8 cellular contexts compared by ENCODE assay signal in the genomic region with DNA sequence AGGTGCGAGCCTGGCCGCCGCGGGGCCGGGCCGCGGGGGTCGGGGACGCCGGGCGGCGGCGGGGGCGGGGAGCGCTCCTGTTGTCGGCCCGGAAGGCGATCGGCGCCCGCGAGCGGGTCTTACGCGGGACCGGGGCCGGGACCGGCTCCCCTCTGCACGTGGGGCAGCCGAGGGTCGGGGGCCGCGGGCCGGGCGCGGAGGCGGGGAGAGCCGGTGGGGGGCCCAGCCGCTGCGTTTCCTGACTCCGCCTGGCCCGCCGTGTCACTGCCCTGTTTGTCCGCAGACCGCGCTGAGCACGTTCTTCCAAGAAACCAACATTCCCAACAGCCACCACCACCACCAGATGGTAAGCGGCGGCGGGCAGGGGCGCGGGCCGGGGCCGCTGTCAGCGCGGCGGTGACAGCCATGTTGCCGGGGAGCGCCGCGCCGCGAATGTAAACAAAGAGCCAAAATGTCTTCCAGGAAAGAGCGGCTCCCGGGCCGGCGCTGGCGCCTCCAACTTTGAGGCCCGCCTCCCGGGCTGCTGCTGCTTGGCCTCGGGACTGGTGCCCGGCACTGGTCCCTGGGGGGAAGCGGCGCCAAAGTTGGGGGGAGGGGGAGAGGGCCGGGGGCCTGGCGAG. TPM values are rescaled to one million over a fixed set of nuclear protein-coding genes. Genes with fewer than 3 reads are reported as not detected.
DNase-seq lines count a peak whose midpoint lies in the region; ATAC-seq, FAIRE-seq and TF ChIP-seq lines count a peak whose summit lies in the region.

No MANE protein-coding gene starts in this region.

- no peaks in the 10 kb centered on the region for H4K20me1 ChIP-seq in H1 (replicated peaks in 1 of 2; ENCODE audit: control insufficient read depth in 1 of 2, insufficient read depth in 2 of 2, low read length in 2 of 2)

- peaks cover 50% of the 10 kb centered on the region for H3K36me3 Mint-ChIP-seq in activated CD4-positive, alpha-beta memory T cell treated with anti-CD3 and anti-CD28 coated beads, Interleukin-2, amount 10 ng/mL, durations not matched to agents 7 days and 5 days (ENCODE audit: low read depth)

- no peak overlapping the region for H3K23ac ChIP-seq in H1 (ENCODE audit: insufficient read length)

- H3K79me1 ChIP-seq in H1 (ENCODE audit: low read depth, low read length), result peaks cover 2% of the 10 kb centered on the region; the same call in 1 of the 2 replicates

- peaks cover 5 to 14% (median 8%) of the 10 kb centered on the region in 4 experiments for H3K4me1 ChIP-seq in H1 (replicated peaks in 1 of 4; ENCODE audit: control insufficient read depth in 3 of 4, insufficient read depth in 4 of 4, low read length in 3 of 4)
- peaks cover 0 to 84% (median 60%) of the 10 kb centered on the region in 4 donors for H3K4me1 ChIP-seq in tibial nerve

- H3K56ac ChIP-seq in H1 (replicated peaks; ENCODE audit: insufficient read length, low read depth, low read length), result no peak overlapping the region

- H3K27ac ChIP-seq in H1 (ENCODE audit: low read depth, low read length) (no peak overlapping the region), tibial nerve (peak overlapping the region; percentile 57 to 97 (median 90))

- no peak for TF ChIP-seq RAD21 in H1 (IDR thresholded peaks at IDR 0.05 in 1 of 2, conservative IDR thresholded peaks at IDR 0.05 in 1 of 2; ENCODE audit: low read depth in 2 of 2, low read length in 2 of 2)

- H3K14ac ChIP-seq in H1 (ENCODE audit: insufficient read length), result no peak overlapping the region

- H4K8ac ChIP-seq in H1 (ENCODE audit: extremely low read depth, insufficient read depth, low read length), result peak overlapping the region; percentile 88

- no peaks in the 10 kb centered on the region for H3K9me3 ChIP-seq in H1 (ENCODE audit: insufficient read depth in 2 of 2, low read depth in 1 of 2, low read length in 1 of 2)
- H3K9me3 ChIP-seq in tibial nerve, result no peaks in the 10 kb centered on the region

- H2BK20ac ChIP-seq in H1 (ENCODE audit: low read length), result no peak overlapping the region

- CTCF ChIA-PET in activated CD4-positive, alpha-beta memory T cell treated with anti-CD3 and anti-CD28 coated beads, Interleukin-2, amount 10 ng/mL, durations not matched to agents 7 days and 5 days (lab: Charles Lee), result interaction anchor here (0.6 to 4.8 kb wide), 13 partner anchors 9 to 144 kb away, joined by 3 to 56 read pairs (median 5); partner anchors contain the start of gene RNF157
- CTCF ChIA-PET in H1 (lab: Charles Lee; ENCODE audit: partially characterized antibody), result interaction anchor here (0.9 to 6.2 kb wide), 4 partner anchors 15 to 177 kb away, joined by 3 to 63 read pairs (median 3); no protein-coding TSS in a partner anchor

- H2AK5ac ChIP-seq in H1 (ENCODE audit: low read depth, low read length), result no peak overlapping the region

- H3K27me3 ChIP-seq in H1 (replicated peaks in 1 of 4; ENCODE audit: control insufficient read depth in 3 of 4, extremely low read depth in 1 of 4, insufficient read depth in 3 of 4, low read length in 3 of 4), result no peaks in the 10 kb centered on the region
- no peaks in the 10 kb centered on the region for H3K27me3 ChIP-seq in tibial nerve

- H2BK12ac ChIP-seq in H1 (ENCODE audit: low read depth, low read length), result no peak overlapping the region

- H2BK15ac ChIP-seq in H1 (ENCODE audit: low read length), result no peak overlapping the region

- no peak overlapping the region for H4K91ac ChIP-seq in H1 (replicated peaks; ENCODE audit: insufficient read length, low read length)

- H2AFZ ChIP-seq in H1 (ENCODE audit: low read length), result no peak overlapping the region

- no peak for TF ChIP-seq EP300 in H1 (IDR thresholded peaks at IDR 0.05; ENCODE audit: borderline replicate concordance in 1 of 2, low read depth in 2 of 2, low read length in 2 of 2)
- peak in 1 of 2 donors; percentile 25 for TF ChIP-seq EP300 in tibial nerve (IDR thresholded peaks at IDR 0.05)

- H3K4me3 Mint-ChIP-seq in activated CD4-positive, alpha-beta memory T cell treated with anti-CD3 and anti-CD28 coated beads, Interleukin-2, amount 10 ng/mL, durations not matched to agents 7 days and 5 days, result peak overlapping the region; percentile 96

- H3K4me3 ChIP-seq in H1 (ENCODE audit: extremely low read depth in 1 of 4, insufficient read depth in 2 of 4, low read depth in 3 of 4, low read length in 4 of 4) (peak overlapping the region; percentile 66 to 82 (median 78)), tibial nerve (peak overlapping the region; percentile 62 to 99 (median 78))

- peak overlapping the region; percentile 45 to 80 (median 63) for H3K9ac ChIP-seq in H1 (replicated peaks in 1 of 4; ENCODE audit: extremely low read depth in 1 of 4, low read depth in 3 of 4, low read length in 3 of 4)

- H3K36me3 ChIP-seq in H1 (ENCODE audit: control insufficient read depth in 2 of 4, insufficient read depth in 4 of 4, low read length in 3 of 4), result no peaks in the 10 kb centered on the region
- H3K36me3 ChIP-seq in tibial nerve, result peaks cover 0 to 19% (median 0%) of the 10 kb centered on the region in 3 donors

- H3K27me3 Mint-ChIP-seq in activated CD4-positive, alpha-beta memory T cell treated with anti-CD3 and anti-CD28 coated beads, Interleukin-2, amount 10 ng/mL, durations not matched to agents 7 days and 5 days, result no peaks in the 10 kb centered on the region

- H2BK120ac ChIP-seq in H1 (replicated peaks; ENCODE audit: low read depth, low read length), result no peak overlapping the region

- peaks cover 3 to 24% of the 10 kb centered on the region in 2 experiments; a peak in 3 of 4 replicates for H3K79me2 ChIP-seq in H1 (ENCODE audit: control insufficient read depth in 1 of 2, insufficient read depth in 2 of 2, low read length in 2 of 2)

- TF ChIP-seq POLR2A in H1 (IDR thresholded peaks at IDR 0.05; ENCODE audit: control extremely low read depth in 1 of 2, low read depth in 2 of 2, low read length in 2 of 2), result no peak
- TF ChIP-seq POLR2A in tibial nerve (IDR thresholded peaks at IDR 0.05), result no peak

- H3K23me2 ChIP-seq in H1 (ENCODE audit: low read depth, low read length), result no peaks in the 10 kb centered on the region

- POLR2A ChIA-PET in activated CD4-positive, alpha-beta memory T cell treated with anti-CD3 and anti-CD28 coated beads, Interleukin-2, amount 10 ng/mL, durations not matched to agents 7 days and 5 days (lab: Charles Lee), result interaction anchor here (1.0 to 27.4 kb wide), 21 partner anchors 0 to 369 kb away, joined by 3 to 1335 read pairs (median 8); partner anchors contain the start of genes EXOC7, FOXJ1, RNF157 and TRIM65
- POLR2A ChIA-PET in H1 (lab: Charles Lee; ENCODE audit: partially characterized antibody), result interaction anchor here (0.9 to 2.0 kb wide), 9 partner anchors 8 to 73 kb away, joined by 3 to 6 read pairs (median 5); no protein-coding TSS in a partner anchor

- no peaks in the 10 kb centered on the region for H3K9me3 Mint-ChIP-seq in activated CD4-positive, alpha-beta memory T cell treated with anti-CD3 and anti-CD28 coated beads, Interleukin-2, amount 10 ng/mL, durations not matched to agents 7 days and 5 days

- peak overlapping the region; percentile 98 for H3K27ac Mint-ChIP-seq in activated CD4-positive, alpha-beta memory T cell treated with anti-CD3 and anti-CD28 coated beads, Interleukin-2, amount 10 ng/mL, durations not matched to agents 7 days and 5 days

- 1% methylated on average over 28 of the region's 76 CpGs; no CpG with 5 or more reads in 1 of the 2 experiments for WGBS in H1 (ENCODE audit: extremely low coverage in 1 of 2, insufficient coverage in 1 of 2, insufficient read length in 1 of 2, insufficient replicate concordance in 2 of 2, low coverage in 1 of 2, low lambda C conversion rate in 2 of 2, missing lambda C conversion rate in 1 of 2), 2 experiments
- WGBS in tibial nerve, 2 donors, result 1 to 3% methylated on average over 14 to 26 of the region's 76 CpGs

- H3K18ac ChIP-seq in H1 (ENCODE audit: extremely low read depth, low read length), result no peak overlapping the region

- H2BK5ac ChIP-seq in H1 (ENCODE audit: low read depth, low read length), result peak overlapping the region; percentile 66; the same call in 1 of the 2 replicates

- TF ChIP-seq CTCF in H1 (IDR thresholded peaks at IDR 0.05; ENCODE audit: control extremely low read depth in 1 of 3, insufficient read depth in 1 of 3, low read depth in 1 of 3, low read length in 3 of 3) (no peak), tibial nerve (IDR thresholded peaks at IDR 0.05) (no peak)

- DNase-seq in EH (ENCODE audit: low read depth), result peak; percentile 61
- DNase-seq in Kasumi-1 (lab: John Stamatoyannopoulos, UW), result peak; percentile 42 to 55
- peak; percentile 71 for DNase-seq in activated CD4-positive, alpha-beta memory T cell treated with anti-CD3 and anti-CD28 coated beads, Interleukin-2, amount 10 ng/mL, durations not matched to agents 7 days and 5 days
- DNase-seq in H1 (ENCODE audit: low read depth in 1 of 2, low spot score in 2 of 2), result peak in 1 of 2 experiments; percentile 79
- DNase-seq in midbrain (lab: John Stamatoyannopoulos, UW), result peak; percentile 32
- peak in 1 of 2 donors; percentile 40 for DNase-seq in tibial nerve (ENCODE audit: low spot score in 2 of 2)
- DNase-seq in MV-4-11 (lab: John Stamatoyannopoulos, UW), result no peak

- no peak for ATAC-seq in HG02852 (IDR thresholded peaks at IDR 0.05; ENCODE audit: unreplicated experiment)

- H3K4ac ChIP-seq in H1 (replicated peaks; ENCODE audit: insufficient read length, low read depth, low read length), result no peak overlapping the region

- H3K4me2 ChIP-seq in H1 (ENCODE audit: insufficient read depth in 1 of 2, low read depth in 2 of 2, low read length in 2 of 2), result peak overlapping the region; percentile 70 to 77; a peak in 3 of 4 replicates

- peaks cover 59% of the 10 kb centered on the region for H3K4me1 Mint-ChIP-seq in activated CD4-positive, alpha-beta memory T cell treated with anti-CD3 and anti-CD28 coated beads, Interleukin-2, amount 10 ng/mL, durations not matched to agents 7 days and 5 days

- FAIRE-seq in H1 (lab: Jason Lieb, UNC), result no peak

- H4K5ac ChIP-seq in H1 (ENCODE audit: insufficient read length, low read depth, low read length), result no peak overlapping the region

RNA-seq across cellular contexts. Expression of gene UBALD2, which starts 0.6 kb away (rescaled TPM):
- 100 to 1,000 TPM; 524 to 546 TPM for total RNA-seq in activated CD4-positive, alpha-beta memory T cell treated with anti-CD3 and anti-CD28 coated beads, Interleukin-2, amount 10 ng/mL, durations not matched to agents 7 days and 5 days
- total RNA-seq in H1 (2021; fragmentation: NEBNext Ultra II Directional; extraction: Animal tissue kit (Norgen Biotek cat#: 25700)), result 22.6 and 25.6 TPM in 2 replicates
- polyA plus RNA-seq in H1 (2011; rRNA removed), result 17.8 and 26.8 TPM in 2 replicates
- 11.6 TPM for polyA plus RNA-seq in H1 (2011; cell fraction: cytosol; rRNA removed)
- polyA plus RNA-seq in H1 (2011; cell fraction: nucleus; rRNA removed), result 20.6 TPM
- polyA plus RNA-seq in H1 (2012, experiment 1 of 2), result 6.2 to 22.1 TPM (median 14.0 TPM) in 4 replicates
- 27.4 TPM for polyA plus RNA-seq in H1 (2012, experiment 2 of 2)
- polyA plus RNA-seq in H1 (2013, experiment 1 of 2), result 22.2 TPM
- polyA plus RNA-seq in H1 (2013, experiment 2 of 2), result 20.6 TPM
- polyA minus RNA-seq in H1 (2011; rRNA and poly(A)+ RNA removed), result 4.8 and 7.9 TPM in 2 replicates
- polyA minus RNA-seq in H1 (2011; cell fraction: cytosol; rRNA and poly(A)+ RNA removed), result 26.6 TPM
- polyA minus RNA-seq in H1 (2011; cell fraction: nucleus; rRNA and poly(A)+ RNA removed), result 13.2 TPM
- total RNA-seq in tibial nerve, result 10 to 100 TPM; 12.7 to 26.9 (median 20.4) TPM

RNA-seq across cellular contexts. Expression of gene RNF157, which starts 25.4 kb away (rescaled TPM):
- 10 to 100 TPM; 79.8 to 83.9 TPM for total RNA-seq in activated CD4-positive, alpha-beta memory T cell treated with anti-CD3 and anti-CD28 coated beads, Interleukin-2, amount 10 ng/mL, durations not matched to agents 7 days and 5 days
- 13.4 and 14.9 TPM in 2 replicates for total RNA-seq in H1 (2021; fragmentation: NEBNext Ultra II Directional; extraction: Animal tissue kit (Norgen Biotek cat#: 25700))
- polyA plus RNA-seq in H1 (2011; rRNA removed), result 16.7 and 20.2 TPM in 2 replicates
- 15.2 TPM for polyA plus RNA-seq in H1 (2011; cell fraction: cytosol; rRNA removed)
- polyA plus RNA-seq in H1 (2011; cell fraction: nucleus; rRNA removed), result 17.4 TPM
- 13.0 to 30.8 TPM (median 18.2 TPM) in 4 replicates for polyA plus RNA-seq in H1 (2012, experiment 1 of 2)
- 10.9 TPM for polyA plus RNA-seq in H1 (2012, experiment 2 of 2)
- polyA plus RNA-seq in H1 (2013, experiment 1 of 2), result 9.3 TPM
- polyA plus RNA-seq in H1 (2013, experiment 2 of 2), result 9.7 TPM
- polyA minus RNA-seq in H1 (2011; rRNA and poly(A)+ RNA removed), result 27.8 and 31.8 TPM in 2 replicates
- polyA minus RNA-seq in H1 (2011; cell fraction: cytosol; rRNA and poly(A)+ RNA removed), result 16.3 TPM
- polyA minus RNA-seq in H1 (2011; cell fraction: nucleus; rRNA and poly(A)+ RNA removed), result 15.9 TPM
- 10 to 100 TPM; 11.1 to 18.9 (median 15.2) TPM for total RNA-seq in tibial nerve

RNA-seq across cellular contexts. Expression of gene QRICH2, which starts 42.3 kb away (rescaled TPM):
- 1 to 10 TPM; 1.4 to 1.9 TPM for total RNA-seq in activated CD4-positive, alpha-beta memory T cell treated with anti-CD3 and anti-CD28 coated beads, Interleukin-2, amount 10 ng/mL, durations not matched to agents 7 days and 5 days
- total RNA-seq in H1 (2021; fragmentation: NEBNext Ultra II Directional; extraction: Animal tissue kit (Norgen Biotek cat#: 25700)), result 2.8 and 3.2 TPM in 2 replicates
- polyA plus RNA-seq in H1 (2011; rRNA removed), result 3.8 and 4.9 TPM in 2 replicates
- 4.8 TPM for polyA plus RNA-seq in H1 (2011; cell fraction: cytosol; rRNA removed)
- 18.4 TPM for polyA plus RNA-seq in H1 (2011; cell fraction: nucleus; rRNA removed)
- 2.8 to 4.6 TPM (median 3.9 TPM) in 4 replicates for polyA plus RNA-seq in H1 (2012, experiment 1 of 2)
- 0.89 TPM for polyA plus RNA-seq in H1 (2012, experiment 2 of 2)
- polyA plus RNA-seq in H1 (2013, experiment 1 of 2), result 1.4 TPM
- polyA plus RNA-seq in H1 (2013, experiment 2 of 2), result 1.0 TPM
- 10.8 and 11.1 TPM in 2 replicates for polyA minus RNA-seq in H1 (2011; rRNA and poly(A)+ RNA removed)
- 2.0 TPM for polyA minus RNA-seq in H1 (2011; cell fraction: cytosol; rRNA and poly(A)+ RNA removed)
- polyA minus RNA-seq in H1 (2011; cell fraction: nucleus; rRNA and poly(A)+ RNA removed), result 5.4 TPM
- total RNA-seq in tibial nerve, result 1 to 10 TPM; 2.0 to 8.4 (median 5.2) TPM

Comparison
In these comparisons a context has a peak if more than half of its experiments do, and no peak if none do; other contexts are left out.
1. RNA of gene UBALD2, which starts 0.6 kb away (total RNA-seq): 524 to 546 TPM in activated CD4-positive, alpha-beta memory T cell treated with anti-CD3 and anti-CD28 coated beads, Interleukin-2, amount 10 ng/mL, durations not matched to agents 7 days and 5 days; 22.6 to 25.6 TPM in H1 and 12.7 to 26.9 TPM in tibial nerve; every median in the first group is over 10 times any median in the second.